22 cellular contexts compared by ENCODE assay signal in genomic region chr3:60933828-60934227, GRCh38.
"Had no signal": no experiment of that assay in that cellular context is flagged by ENCODE, and none has a peak within 500 bp of the region (broad histone marks: within the 10 kb centered on the region; RNA-seq: fewer than 3 reads in every experiment).

No MANE protein-coding gene starts in this region.

- H3K27ac ChIP-seq: heart right ventricle, pancreas, right lobe of liver, stomach, suprapubic skin, tibial nerve had no signal

- H3K27me3 Mint-ChIP-seq: activated naive CD8-positive, alpha-beta T cell treated with anti-CD3 and anti-CD28 coated beads for 36 hours; stimulated activated memory B cell treated with anti-CD40 and anti-IgM and Interleukin-4, amounts not matched to agents 10 μg/mL and 1 μg/mL and 100 μg/mL, for 72 hours had no signal

- H3K4me3 ChIP-seq: heart right ventricle, mucosa of descending colon, pancreas, right lobe of liver, stomach, suprapubic skin, tibial nerve had no signal

- ATAC-seq: activated T-cell treated with anti-CD3 and anti-CD28 coated beads, Interleukin-2, amount 50 U/mL, for 4 hours; heart right ventricle; left colon; mucosa of descending colon; pancreas; right lobe of liver; stimulated activated memory B cell treated with anti-CD40 and anti-IgM and Interleukin-4, amounts not matched to agents 10 μg/mL and 1 μg/mL and 100 μg/mL, for 72 hours had no signal

- H3K4me3 Mint-ChIP-seq: activated naive CD8-positive, alpha-beta T cell treated with anti-CD3 and anti-CD28 coated beads for 36 hours; activated T-cell treated with anti-CD3 and anti-CD28 coated beads, Interleukin-2, amount 50 U/mL, for 4 hours; nephron progenitor cell; stimulated activated memory B cell treated with anti-CD40 and anti-IgM and Interleukin-4, amounts not matched to agents 10 μg/mL and 1 μg/mL and 100 μg/mL, for 72 hours had no signal

- H3K9me3 ChIP-seq: heart right ventricle, mucosa of descending colon, pancreas, right lobe of liver, stomach, suprapubic skin, tibial nerve had no signal

- H3K36me3 Mint-ChIP-seq: activated naive CD8-positive, alpha-beta T cell treated with anti-CD3 and anti-CD28 coated beads for 36 hours; stimulated activated memory B cell treated with anti-CD40 and anti-IgM and Interleukin-4, amounts not matched to agents 10 μg/mL and 1 μg/mL and 100 μg/mL, for 72 hours had no signal

- H3K27ac Mint-ChIP-seq: activated naive CD8-positive, alpha-beta T cell treated with anti-CD3 and anti-CD28 coated beads for 36 hours; activated T-helper 2 cell treated with anti-CD3 and anti-CD28 coated beads, Interferon-gamma antibody, Interleukin-2, Interleukin-4, amounts not matched to agents 10 μg/mL and 5 μg/mL and 100 μg/mL, durations not matched to agents 14 hours and 24 hours and 36 hours; nephron progenitor cell; stimulated activated memory B cell treated with anti-CD40 and anti-IgM and Interleukin-4, amounts not matched to agents 10 μg/mL and 1 μg/mL and 100 μg/mL, for 72 hours had no signal

- H3K9me3 Mint-ChIP-seq: activated T-helper 2 cell treated with anti-CD3 and anti-CD28 coated beads, Interferon-gamma antibody, Interleukin-2, Interleukin-4, amounts not matched to agents 10 μg/mL and 5 μg/mL and 100 μg/mL, durations not matched to agents 14 hours and 24 hours and 36 hours; stimulated activated memory B cell treated with anti-CD40 and anti-IgM and Interleukin-4, amounts not matched to agents 10 μg/mL and 1 μg/mL and 100 μg/mL, for 72 hours had no signal

- H3K36me3 ChIP-seq: heart right ventricle, pancreas, right lobe of liver, stomach, suprapubic skin, tibial nerve had no signal

- H3K4me1 ChIP-seq: heart right ventricle, pancreas, right lobe of liver, stomach, suprapubic skin, tibial nerve had no signal

- DNase-seq: activated CD4-positive, alpha-beta T cell treated with anti-CD3 and anti-CD28 coated beads for 4 hours; activated CD4-positive, alpha-beta T cell treated with anti-CD3 and anti-CD28 coated beads, Interleukin-2, amount 50 U/mL, for 48 hours; activated CD4-positive, CD25-positive, alpha-beta regulatory T cell; activated CD8-positive, alpha-beta memory T cell treated with anti-CD3 and anti-CD28 coated beads, Interleukin-2, amount 50 U/mL, for 48 hours; activated naive CD4-positive, alpha-beta T cell treated with Interleukin-2 at 50 U/mL for 16 hours; activated naive CD8-positive, alpha-beta T cell treated with anti-CD3 and anti-CD28 coated beads for 36 hours; activated T-cell treated with anti-CD3 and anti-CD28 coated beads, Interleukin-2, amount 50 U/mL, for 4 hours; cortex of kidney; heart right ventricle; left colon; mesenchymal stem cell; mucosa of descending colon; nephron progenitor cell; pancreas; right lobe of liver; small intestine; stimulated activated CD4-positive, alpha-beta T cell treated with anti-CD3 and anti-CD28 coated beads, Interleukin-2, amount 100 ng/mL, for 24 hours; stomach had no signal

- H3K27me3 ChIP-seq: heart right ventricle, pancreas, right lobe of liver, stomach, suprapubic skin, tibial nerve had no signal

- H3K4me1 Mint-ChIP-seq: stimulated activated memory B cell treated with anti-CD40 and anti-IgM and Interleukin-4, amounts not matched to agents 10 μg/mL and 1 μg/mL and 100 μg/mL, for 72 hours had no signal
